ENCODE assay signal across 15 cellular contexts in genomic region chr18:27073404-27073830, GRCh38.
DNase-seq lines count a peak whose midpoint lies in the region; ATAC-seq and TF ChIP-seq lines count a peak whose summit lies in the region.
"Had no signal": no experiment of that assay in that cellular context is flagged by ENCODE, and none has a peak within 500 bp of the region (broad histone marks: within the 10 kb centered on the region; RNA-seq: fewer than 3 reads in every experiment).

No MANE protein-coding gene starts in this region.

- DNase-seq in GM12865 (ENCODE audit: low read depth) (peak; percentile 52), cortex of kidney (lab: John Stamatoyannopoulos, UW) (no peak), neuronal stem cell (ENCODE audit: low spot score) (no peak)
- DNase-seq in activated CD4-positive, alpha-beta T cell treated with anti-CD3 and anti-CD28 coated beads, Interleukin-2, amount 50 U/mL, for 4 hours = no peak
- no peak for DNase-seq in activated CD4-positive, alpha-beta memory T cell treated with anti-CD3 and anti-CD28 coated beads for 36 hours
- DNase-seq: caudate nucleus; DMS153; NCI-H2081 treated with DMSO at 0.1 percent for 48 hours; stimulated activated CD8-positive, alpha-beta memory T cell treated with anti-CD3 and anti-CD28 coated beads, Interleukin-4, amount 100 ng/mL, for 48 hours had no signal

- H3K27me3 ChIP-seq in neuronal stem cell (ENCODE audit: control insufficient read depth in 3 of 3, insufficient read depth in 3 of 3, low read depth in 1 of 3, low read length in 3 of 3) = no peaks in the 10 kb centered on the region
- H3K27me3 ChIP-seq: vagina had no signal

- H3K36me3 ChIP-seq in neuronal stem cell (replicated peaks in 1 of 2; ENCODE audit: control insufficient read depth in 2 of 2, insufficient read depth in 2 of 2, low read length in 2 of 2) = no peaks in the 10 kb centered on the region
- H3K36me3 ChIP-seq: vagina had no signal

- H3K4me1 Mint-ChIP-seq in activated CD4-positive, alpha-beta memory T cell treated with anti-CD3 and anti-CD28 coated beads for 36 hours (ENCODE audit: low read depth) = no peaks in the 10 kb centered on the region
- H3K4me1 Mint-ChIP-seq: nephron had no signal

- H3K4me1 ChIP-seq in neuronal stem cell (ENCODE audit: control insufficient read depth in 2 of 2, insufficient read depth in 1 of 2, low read depth in 1 of 2, low read length in 2 of 2) = no peaks in the 10 kb centered on the region
- H3K4me1 ChIP-seq: vagina had no signal

- H3K4me2 ChIP-seq in neuronal stem cell (ENCODE audit: insufficient read depth, low read length, poor library complexity, severe bottlenecking) = no peak overlapping the region
- H3K4me2 ChIP-seq: smooth muscle cell had no signal

- H3K18ac ChIP-seq in neuronal stem cell (ENCODE audit: low read length) = no peak overlapping the region

- no peak overlapping the region for H3K4me3 ChIP-seq in GM12865 (ENCODE audit: low read depth, low read length)
- no peak overlapping the region for H3K4me3 ChIP-seq in neuronal stem cell (ENCODE audit: low read length in 2 of 2)
- H3K4me3 ChIP-seq: smooth muscle cell, vagina had no signal

- no peak overlapping the region for H2AFZ ChIP-seq in neuronal stem cell (ENCODE audit: low read length)

- H3K27ac Mint-ChIP-seq in activated CD4-positive, alpha-beta memory T cell treated with anti-CD3 and anti-CD28 coated beads for 36 hours = no peak overlapping the region
- H3K27ac Mint-ChIP-seq: nephron had no signal

- no peak overlapping the region for H3K9ac ChIP-seq in neuronal stem cell (ENCODE audit: low read depth, low read length, poor library complexity)

- no peaks in the 10 kb centered on the region for H3K27me3 Mint-ChIP-seq in activated CD4-positive, alpha-beta memory T cell treated with anti-CD3 and anti-CD28 coated beads for 36 hours

- H2AK5ac ChIP-seq in neuronal stem cell (ENCODE audit: low read depth, low read length) = no peak overlapping the region

- no peak overlapping the region for H3K14ac ChIP-seq in neuronal stem cell (ENCODE audit: low read length)

- no peaks in the 10 kb centered on the region for H3K36me3 Mint-ChIP-seq in activated CD4-positive, alpha-beta memory T cell treated with anti-CD3 and anti-CD28 coated beads for 36 hours

- no peak overlapping the region for H3K4me3 Mint-ChIP-seq in activated CD4-positive, alpha-beta memory T cell treated with anti-CD3 and anti-CD28 coated beads for 36 hours
- H3K4me3 Mint-ChIP-seq: nephron had no signal

- CTCF ChIA-PET in activated CD4-positive, alpha-beta memory T cell treated with anti-CD3 and anti-CD28 coated beads for 36 hours (lab: Charles Lee) = interaction anchor here (0.6 kb wide), 1 partner anchor 15 kb away, joined by 3 read pairs; no protein-coding TSS in a partner anchor

- no peaks in the 10 kb centered on the region for H3K9me3 ChIP-seq in neuronal stem cell (replicated peaks in 1 of 2; ENCODE audit: control insufficient read depth in 2 of 2, insufficient read depth in 1 of 2, low read depth in 1 of 2, low read length in 2 of 2)
- H3K9me3 ChIP-seq: vagina had no signal

- H2BK120ac ChIP-seq in neuronal stem cell (ENCODE audit: low read depth, low read length) = no peak overlapping the region

- H4K8ac ChIP-seq in neuronal stem cell (ENCODE audit: low read depth, low read length) = no peak overlapping the region

- no peak overlapping the region for H2BK15ac ChIP-seq in neuronal stem cell (ENCODE audit: low read length)

- intact Hi-C loops in activated CD4-positive, alpha-beta memory T cell treated with anti-CD3 and anti-CD28 coated beads for 36 hours (cut with micrococcal nuclease) = no loop called here

- H3K23ac ChIP-seq in neuronal stem cell (ENCODE audit: low read depth, low read length, poor library complexity) = no peak overlapping the region

- H3K4ac ChIP-seq in neuronal stem cell (ENCODE audit: low read length) = no peak overlapping the region

- H3K79me1 ChIP-seq in neuronal stem cell (ENCODE audit: low read depth, low read length) = no peaks in the 10 kb centered on the region

- TF ChIP-seq CTCF in GM12865 (IDR thresholded peaks at IDR 0.05; ENCODE audit: insufficient read depth, low read depth, low read length, missing control alignments) = no peak

- H2BK12ac ChIP-seq in neuronal stem cell (ENCODE audit: low read length) = no peak overlapping the region

- H3K27ac ChIP-seq in neuronal stem cell (replicated peaks; ENCODE audit: low read length) = no peak overlapping the region
- H3K27ac ChIP-seq: vagina had no signal

- no CpG with 5 or more reads among the region's 5 CpGs for WGBS in neuronal stem cell (ENCODE audit: extremely low coverage in 2 of 2, insufficient read length in 2 of 2, insufficient replicate concordance in 1 of 2), 2 donors

- H3K9me3 Mint-ChIP-seq in activated CD4-positive, alpha-beta memory T cell treated with anti-CD3 and anti-CD28 coated beads for 36 hours = peaks cover 5% of the 10 kb centered on the region
- H3K9me3 Mint-ChIP-seq: nephron had no signal

- no peak overlapping the region for H4K91ac ChIP-seq in neuronal stem cell (ENCODE audit: low read depth, low read length, poor library complexity)

- ATAC-seq in GM19351 (IDR thresholded peaks at IDR 0.05; ENCODE audit: unreplicated experiment) = peak; percentile 97
- peak; percentile 99 for ATAC-seq in HG02763 (IDR thresholded peaks at IDR 0.05; ENCODE audit: unreplicated experiment)
- ATAC-seq in HG03442 (IDR thresholded peaks at IDR 0.05; ENCODE audit: unreplicated experiment) = peak; percentile 97

- H2BK5ac ChIP-seq in neuronal stem cell (ENCODE audit: low read length) = no peak overlapping the region

- POLR2A ChIA-PET in activated CD4-positive, alpha-beta memory T cell treated with anti-CD3 and anti-CD28 coated beads for 36 hours (lab: Charles Lee) = no interaction called here
